Comparison of ENCODE assay signal across 3 cellular contexts in genomic region chr20:4916991-4917881, GRCh38.
TF ChIP-seq lines count a peak whose summit lies in the region.

No MANE protein-coding gene starts in this region.

TF ChIP-seq in A549, 52 proteins besides CTCF, POLR2A, EP300 and RAD21 (continued from another document):
- no peak for TF ChIP-seq PBX3 (IDR thresholded peaks at IDR 0.05)
- TF ChIP-seq ZSCAN20 (CRISPR knock-in tag; IDR thresholded peaks at IDR 0.05), result no peak
- TF ChIP-seq HOXA7 (CRISPR knock-in tag; IDR thresholded peaks at IDR 0.05), result no peak
- no peak for TF ChIP-seq ZNF302 (CRISPR knock-in tag; IDR thresholded peaks at IDR 0.05)
- no peak for TF ChIP-seq ATOH8 (CRISPR knock-in tag; IDR thresholded peaks at IDR 0.05; ENCODE audit: low read depth)
- TF ChIP-seq ZC3H11A (IDR thresholded peaks at IDR 0.05), result no peak
- no peak for TF ChIP-seq SREBF2 (IDR thresholded peaks at IDR 0.05)
- TF ChIP-seq E2F6 (IDR thresholded peaks at IDR 0.05; ENCODE audit: borderline replicate concordance, low read depth), result no peak
- TF ChIP-seq REST (IDR thresholded peaks at IDR 0.05), result no peak
- TF ChIP-seq POLR2AphosphoS2 (conservative IDR thresholded peaks at IDR 0.05; ENCODE audit: low read length), result no peak
- no peak for TF ChIP-seq BHLHE40 (IDR thresholded peaks at IDR 0.05; ENCODE audit: low read depth, low read length)
- no peak for TF ChIP-seq CHD2 (IDR thresholded peaks at IDR 0.05; ENCODE audit: low read length, partially characterized antibody)
- no peak for TF ChIP-seq RFX5 (IDR thresholded peaks at IDR 0.05)
- TF ChIP-seq ESRRA (IDR thresholded peaks at IDR 0.05; ENCODE audit: borderline replicate concordance, low read length), result no peak

TF ChIP-seq in IMR-90, 13 proteins besides CTCF, POLR2A, EP300 and RAD21 (continued from another document):
- TF ChIP-seq ELK1 (IDR thresholded peaks at IDR 0.05; ENCODE audit: borderline replicate concordance, low read depth, low read length), result no peak
TF ChIP-seq in IMR-90: peak in this region for 0.

TF ChIP-seq in liver, 16 proteins besides CTCF, POLR2A, EP300 and RAD21 (continued from another document):
- TF ChIP-seq SP1 (IDR thresholded peaks at IDR 0.05) (peak; percentile 42), ATF3 (IDR thresholded peaks at IDR 0.05) (no peak), ZBTB33 (IDR thresholded peaks at IDR 0.05) (no peak), RXRA (IDR thresholded peaks at IDR 0.05) (peak; percentile 31 to 45), NR2F2 (IDR thresholded peaks at IDR 0.05) (no peak), FOXA2 (IDR thresholded peaks at IDR 0.05) (no peak), EGR1 (IDR thresholded peaks at IDR 0.05; ENCODE audit: low read depth in 2 of 2) (no peak), FOXA1 (IDR thresholded peaks at IDR 0.05) (no peak), GABPA (IDR thresholded peaks at IDR 0.05 in 1 of 2, conservative IDR thresholded peaks at IDR 0.05 in 1 of 2) (no peak), HNF4G (IDR thresholded peaks at IDR 0.05) (no peak), YY1 (IDR thresholded peaks at IDR 0.05) (no peak), REST (IDR thresholded peaks at IDR 0.05) (peak; percentile 25)
